Comparison of ENCODE assay signal across 8 cellular contexts in the genomic region with DNA sequence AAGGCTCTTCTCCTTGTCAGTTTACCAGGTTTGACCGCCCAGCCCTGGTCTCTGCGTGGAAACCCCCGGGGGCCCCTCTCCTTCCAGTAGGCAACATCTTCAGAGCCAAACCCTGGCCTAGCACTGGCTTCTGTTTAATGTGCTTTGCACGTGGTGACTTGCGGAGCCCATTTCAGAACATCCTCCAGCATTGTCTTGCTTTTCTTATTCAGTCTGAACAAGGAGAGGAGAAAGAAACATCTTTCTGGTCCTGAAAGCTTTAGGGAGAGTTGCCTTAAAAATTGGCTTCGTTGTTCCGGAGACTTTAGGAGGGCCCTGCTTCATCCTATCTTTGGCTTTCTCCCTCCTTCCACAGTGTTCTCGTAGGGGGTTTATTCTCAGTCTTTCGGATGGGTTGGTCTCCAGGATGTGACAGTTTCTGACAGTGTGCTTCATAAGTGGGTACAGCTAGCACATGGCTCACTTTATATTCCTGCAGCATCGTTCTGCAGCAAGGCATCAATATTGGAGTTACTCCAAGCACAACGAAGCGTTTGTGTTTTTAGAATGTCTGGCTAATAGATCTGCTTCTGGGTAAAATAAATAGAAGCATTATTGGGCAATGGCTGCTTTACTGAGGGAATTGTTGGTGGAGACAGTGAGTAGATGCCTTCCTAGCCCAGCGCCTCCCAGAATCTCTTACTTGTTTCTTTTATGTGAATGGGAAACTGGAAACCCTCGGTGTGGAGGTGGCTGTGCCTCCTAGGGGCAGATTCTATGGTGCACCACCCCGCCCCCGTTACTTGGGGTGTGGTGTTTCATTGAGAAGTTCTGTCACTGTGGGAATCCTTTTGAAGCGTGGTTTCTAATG. TPM values are rescaled to one million over a fixed set of nuclear protein-coding genes. Genes with fewer than 3 reads are reported as not detected.
DNase-seq lines count a peak whose midpoint lies in the region; ATAC-seq, FAIRE-seq and TF ChIP-seq lines count a peak whose summit lies in the region.

No MANE protein-coding gene starts in this region.

- H4K20me1 ChIP-seq in HepG2 (ENCODE audit: insufficient read depth, low read length) = peaks cover 46% of the 10 kb centered on the region

- no peak; a peak in 1 of 4 replicates for TF ChIP-seq EP300 in HepG2 (IDR thresholded peaks at IDR 0.05; ENCODE audit: low read depth in 2 of 2, low read length in 2 of 2)
- TF ChIP-seq EP300 in HepG2 (CRISPR knock-in tag; IDR thresholded peaks at IDR 0.05; ENCODE audit: borderline replicate concordance) = no peak

- peak overlapping the region; percentile 76 for H3K4me3 Mint-ChIP-seq in MCF 10A (ENCODE audit: unreplicated experiment)

- peak overlapping the region; percentile 86 for H3K4me2 ChIP-seq in HepG2 (ENCODE audit: low read depth, low read length)

- peak overlapping the region; percentile 46 for H3K27ac Mint-ChIP-seq in MCF 10A (ENCODE audit: low read depth, unreplicated experiment)

- CTCF ChIA-PET in MCF 10A (lab: Yijun Ruan, JAX) = interaction anchor here (0.7 to 1.4 kb wide), 3 partner anchors 279 to 326 kb away, joined by 3 read pairs; no protein-coding TSS in a partner anchor
- CTCF ChIA-PET in HepG2 (lab: Yijun Ruan, JAX; ENCODE audit: low intra/inter-chr PET ratio, low total read pairs) = no interaction called here
- CTCF ChIA-PET in GM10248 (lab: Yijun Ruan, JAX) = no interaction called here

- H3K9me3 Mint-ChIP-seq in MCF 10A (ENCODE audit: unreplicated experiment) = peaks cover 7% of the 10 kb centered on the region

- in situ Hi-C loops in HepG2 (cut with HindIII; ENCODE audit: extremely low pct_ligation_motif_present, low pct_unique_long_range_greater_than_20kb) = loop anchor here (10.0 kb wide), 1 partner anchor 130 kb away; no protein-coding TSS in a partner anchor

- H3K27ac ChIP-seq in HepG2 (ENCODE audit: extremely low read length, insufficient read depth, low read length) = peak overlapping the region; percentile 83
- peak overlapping the region; percentile 52 to 87 (median 72) for H3K27ac ChIP-seq in thyroid gland

- peak; percentile 79 for FAIRE-seq in HepG2 (lab: Jason Lieb, UNC)

- no peaks in the 10 kb centered on the region for H3K9me3 ChIP-seq in HepG2 (ENCODE audit: low read length)
- no peaks in the 10 kb centered on the region for H3K9me3 ChIP-seq in thyroid gland

- H3K36me3 ChIP-seq in HepG2 (replicated peaks in 1 of 2; ENCODE audit: control insufficient read depth in 1 of 2, insufficient read depth in 2 of 2, low read length in 2 of 2) = peaks cover 0 to 10% of the 10 kb centered on the region in 2 experiments; a peak in 1 of 5 replicates
- H3K36me3 ChIP-seq in thyroid gland = no peaks in the 10 kb centered on the region

- 3% methylated on average over 17 of the region's 17 CpGs for WGBS in HepG2 (ENCODE audit: low lambda C conversion rate)
- 29 to 40% methylated on average over 17 of the region's 17 CpGs for WGBS in thyroid gland, 2 donors

- H2AFZ ChIP-seq in HepG2 (ENCODE audit: low read length) = no peak overlapping the region

- H3K27me3 ChIP-seq in HepG2 (ENCODE audit: control insufficient read depth in 1 of 2, insufficient read depth in 2 of 2, low read length in 2 of 2) = no peaks in the 10 kb centered on the region; a peak in 1 of 5 replicates
- H3K27me3 ChIP-seq in thyroid gland = no peaks in the 10 kb centered on the region

- TF ChIP-seq CTCF in LNCaP clone FGC (IDR thresholded peaks at IDR 0.05; ENCODE audit: control insufficient read depth, extremely low read depth, insufficient read depth) (no peak), MCF 10A (IDR thresholded peaks at IDR 0.05; ENCODE audit: unreplicated experiment) (no peak), HepG2 (CRISPR knock-in tag; IDR thresholded peaks at IDR 0.05) (peak; percentile 36; the same call in 1 of the 2 replicates), thyroid gland (IDR thresholded peaks at IDR 0.05) (peak in 1 of 6 experiments; percentile 28), GM10248 (IDR thresholded peaks at IDR 0.05; ENCODE audit: control extremely low read depth, extremely low read depth, low read depth, missing control alignments) (no peak)

- peaks cover 16% of the 10 kb centered on the region for H3K4me1 Mint-ChIP-seq in MCF 10A (ENCODE audit: insufficient read depth, unreplicated experiment)

- H3K4me3 ChIP-seq in LNCaP clone FGC (ENCODE audit: low read depth, low read length) = peak overlapping the region; percentile 64
- H3K4me3 ChIP-seq in HepG2 (replicated peaks in 1 of 3; ENCODE audit: insufficient read depth in 1 of 3, low read depth in 2 of 3, low read length in 3 of 3) = peak overlapping the region; percentile 82 to 98 (median 92)
- H3K4me3 ChIP-seq in thyroid gland (replicated peaks in 1 of 3) = peak overlapping the region in 2 of 3 donors; percentile 64 to 84

- intact Hi-C loops in MCF 10A (cut with micrococcal nuclease) = loop anchor here (5.0 kb wide), 2 partner anchors 298 to 508 kb away; no protein-coding TSS in a partner anchor
- intact Hi-C loops in HepG2 (cut with micrococcal nuclease; ENCODE audit: unreplicated experiment) = loop anchor here (1.0 to 10.0 kb wide), 5 partner anchors 103 to 290 kb away; no protein-coding TSS in a partner anchor
- intact Hi-C loops in thyroid gland (cut with DNase I) = loop anchor here (5.0 kb wide), 1 partner anchor 283 kb away; no protein-coding TSS in a partner anchor

- H3K79me2 ChIP-seq in HepG2 (ENCODE audit: insufficient read depth, low read length) = peaks cover 67% of the 10 kb centered on the region

- TF ChIP-seq POLR2A in HepG2 (IDR thresholded peaks at IDR 0.05; ENCODE audit: insufficient read depth in 1 of 2, low read depth in 2 of 2, low read length in 2 of 2) (peak in 1 of 2 experiments; percentile 45; a peak in 2 of 4 replicates), thyroid gland (IDR thresholded peaks at IDR 0.05) (peak in 1 of 2 donors; percentile 11)

- TF ChIP-seq RAD21 in HepG2 (CRISPR knock-in tag; IDR thresholded peaks at IDR 0.05) = no peak

- no peaks in the 10 kb centered on the region for H3K27me3 Mint-ChIP-seq in MCF 10A (ENCODE audit: insufficient read depth, unreplicated experiment)

- DNase-seq in DMS79 (lab: John Stamatoyannopoulos, UW) (peak; percentile 27), LNCaP clone FGC (ENCODE audit: low read depth) (no peak), MCF 10A (ENCODE audit: unreplicated experiment) (peak; percentile 69), HepG2 (ENCODE audit: low spot score) (peak; percentile 86), thyroid gland (peak; percentile 43 to 47), GM10248 (ENCODE audit: extremely low spot score) (no peak)

- ATAC-seq in HepG2 = peak; percentile 21
- ATAC-seq in GM18502 (IDR thresholded peaks at IDR 0.05; ENCODE audit: poor library complexity, unreplicated experiment) = no peak
- ATAC-seq in activated CD4-positive, CD25-positive, alpha-beta regulatory T cell treated with anti-CD3 and anti-CD28 coated beads, Interleukin-2, amount 50 U/mL, for 24 hours = no peak

- POLR2A ChIA-PET in MCF 10A (lab: Yijun Ruan, JAX) (no interaction called here), HepG2 (lab: Yijun Ruan, JAX) (interaction anchor here (1.6 to 2.0 kb wide), 2 partner anchors 17 to 121 kb away, joined by 4 to 7 read pairs; no protein-coding TSS in a partner anchor), GM10248 (lab: Yijun Ruan, JAX) (no interaction called here)

- BruUV-seq in MCF 10A (replicated peaks; lab: Mats Ljungman, UMichigan) (no TSS peak), HepG2 (replicated peaks; lab: Mats Ljungman, UMichigan) (TSS peak; percentile 46)

- H3K9ac ChIP-seq in HepG2 (ENCODE audit: insufficient read depth, low read depth, low read length) = peak overlapping the region; percentile 90

- H3K36me3 Mint-ChIP-seq in MCF 10A (ENCODE audit: insufficient read depth, unreplicated experiment) = no peaks in the 10 kb centered on the region

- H3K4me1 ChIP-seq in HepG2 (ENCODE audit: insufficient read depth, low read length) (peaks cover 58% of the 10 kb centered on the region), thyroid gland (peaks cover 25 to 31% of the 10 kb centered on the region in 2 donors)

RNA-seq across cellular contexts. Expression of a gene that starts 1.8 kb away (rescaled TPM):
- total RNA-seq in MCF 10A (2022) (20.7 and 30.1 TPM in 2 replicates), HepG2 (2016; rRNA removed; fragmentation: Illumina TruSeq; extraction: Trizol) (70.1 and 70.6 TPM in 2 replicates), thyroid gland (100 to 1,000 TPM; 103 to 172 (median 129) TPM)
- 91.6 and 94.1 TPM in 2 replicates for total RNA-seq in HepG2 (2016; cell fraction: cytosol; rRNA removed; fragmentation: Illumina TruSeq; extraction: Trizol; ENCODE audit: low read depth)
- total RNA-seq in HepG2 (2016; cell fraction: insoluble cytoplasmic fraction; rRNA removed; fragmentation: Illumina TruSeq; extraction: Trizol) = 64.4 and 75.8 TPM in 2 replicates
- total RNA-seq in HepG2 (2016; cell fraction: membrane; rRNA removed; fragmentation: Illumina TruSeq; extraction: Trizol) = 122 and 143 TPM in 2 replicates
- 136 and 157 TPM in 2 replicates for total RNA-seq in HepG2 (2016; cell fraction: nucleus; rRNA removed; fragmentation: Illumina TruSeq; extraction: Trizol)
- polyA plus RNA-seq in HepG2 (2011; rRNA removed) = 109 and 126 TPM in 2 replicates
- 71.5 and 112 TPM in 2 replicates for polyA plus RNA-seq in HepG2 (2011; cell fraction: cytosol; rRNA removed)
- polyA plus RNA-seq in HepG2 (2011; cell fraction: nucleus; rRNA removed) = 463 and 562 TPM in 2 replicates
- polyA plus RNA-seq in HepG2 (2012) = 322 and 394 TPM in 2 replicates
- 109 and 112 TPM in 2 replicates for polyA plus RNA-seq in HepG2 (2016; cell fraction: cytosol; fragmentation: Illumina TruSeq; extraction: Trizol; ENCODE audit: low read depth)
- polyA plus RNA-seq in HepG2 (2016; cell fraction: insoluble cytoplasmic fraction; fragmentation: Illumina TruSeq; extraction: Trizol; ENCODE audit: low read depth) = 77.6 and 113 TPM in 2 replicates
- polyA plus RNA-seq in HepG2 (2016; cell fraction: membrane; fragmentation: Illumina TruSeq; extraction: Trizol; ENCODE audit: low read depth) = 192 and 207 TPM in 2 replicates
- polyA plus RNA-seq in HepG2 (2016; cell fraction: nucleus; fragmentation: Illumina TruSeq; extraction: Trizol; ENCODE audit: insufficient read depth, low read depth) = 224 and 256 TPM in 2 replicates
- polyA minus RNA-seq in HepG2 (2011; rRNA and poly(A)+ RNA removed; ENCODE audit: low replicate concordance) = 0.68 and 162 TPM in 2 replicates
- 152 and 206 TPM in 2 replicates for polyA minus RNA-seq in HepG2 (2011; cell fraction: cytosol; rRNA and poly(A)+ RNA removed)
- polyA minus RNA-seq in HepG2 (2011; cell fraction: nucleus; rRNA and poly(A)+ RNA removed) = 598 and 660 TPM in 2 replicates

RNA-seq across cellular contexts. Expression of a gene that starts 32.3 kb away (rescaled TPM):
- total RNA-seq in MCF 10A (2022) (not detected in 2 replicates), HepG2 (2016; rRNA removed; fragmentation: Illumina TruSeq; extraction: Trizol) (not detected in 2 replicates), thyroid gland (not detected)
- total RNA-seq in HepG2 (2016; cell fraction: cytosol; rRNA removed; fragmentation: Illumina TruSeq; extraction: Trizol; ENCODE audit: low read depth) = not detected in 2 replicates
- not detected in 2 replicates for total RNA-seq in HepG2 (2016; cell fraction: insoluble cytoplasmic fraction; rRNA removed; fragmentation: Illumina TruSeq; extraction: Trizol)
- not detected in 2 replicates for total RNA-seq in HepG2 (2016; cell fraction: membrane; rRNA removed; fragmentation: Illumina TruSeq; extraction: Trizol)
- not detected in 2 replicates for total RNA-seq in HepG2 (2016; cell fraction: nucleus; rRNA removed; fragmentation: Illumina TruSeq; extraction: Trizol)
- polyA plus RNA-seq in HepG2 (2011; rRNA removed) = not detected in 2 replicates
- not detected in 2 replicates for polyA plus RNA-seq in HepG2 (2011; cell fraction: cytosol; rRNA removed)
- not detected in 2 replicates for polyA plus RNA-seq in HepG2 (2011; cell fraction: nucleus; rRNA removed)
- 0.15 TPM in 1 of 2 replicates, not detected in the other for polyA plus RNA-seq in HepG2 (2012)
- polyA plus RNA-seq in HepG2 (2016; cell fraction: cytosol; fragmentation: Illumina TruSeq; extraction: Trizol; ENCODE audit: low read depth) = not detected in 2 replicates
- polyA plus RNA-seq in HepG2 (2016; cell fraction: insoluble cytoplasmic fraction; fragmentation: Illumina TruSeq; extraction: Trizol; ENCODE audit: low read depth) = not detected in 2 replicates
- not detected in 2 replicates for polyA plus RNA-seq in HepG2 (2016; cell fraction: membrane; fragmentation: Illumina TruSeq; extraction: Trizol; ENCODE audit: low read depth)
- not detected in 2 replicates for polyA plus RNA-seq in HepG2 (2016; cell fraction: nucleus; fragmentation: Illumina TruSeq; extraction: Trizol; ENCODE audit: insufficient read depth, low read depth)
- polyA minus RNA-seq in HepG2 (2011; rRNA and poly(A)+ RNA removed; ENCODE audit: low replicate concordance) = not detected in 2 replicates
- polyA minus RNA-seq in HepG2 (2011; cell fraction: cytosol; rRNA and poly(A)+ RNA removed) = not detected in 2 replicates
- polyA minus RNA-seq in HepG2 (2011; cell fraction: nucleus; rRNA and poly(A)+ RNA removed) = not detected in 2 replicates

Comparison
In these comparisons a context has a peak if more than half of its experiments do, and no peak if none do; other contexts are left out.
1. DNase-seq: peak in DMS79 (single experiment), MCF 10A (single experiment), HepG2 (single experiment) and thyroid gland (2 of 2); none in LNCaP clone FGC (single experiment) and GM10248 (single experiment).
2. Peak in every context shown above with its lines, with median percentiles within 50 percentile points of each other: H3K4me3 ChIP-seq.